In the genomic region with DNA sequence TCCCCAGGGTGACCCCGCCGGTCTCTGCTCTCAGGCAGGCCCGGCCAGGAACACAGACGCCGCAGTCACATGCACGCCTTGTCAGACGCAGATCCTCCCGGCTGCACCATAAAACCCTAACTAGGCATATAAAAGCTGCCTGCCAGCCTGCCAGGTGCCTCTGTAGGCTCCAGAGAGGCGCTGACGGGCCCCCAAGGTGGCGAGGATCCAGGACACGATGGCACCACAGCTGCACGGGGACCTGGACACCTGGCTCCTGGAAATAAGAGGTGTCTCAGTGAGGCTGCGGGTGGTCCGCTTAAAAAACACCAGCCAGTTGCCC, we compare ENCODE assay signal across 24 cellular contexts. TPM values are rescaled to one million over a fixed set of nuclear protein-coding genes. Genes with fewer than 3 reads are reported as not detected.
A peak's percentile ranks its signal among the peaks of the same experiment; 100 is the strongest.
DNase-seq lines count a peak whose midpoint lies in the region; ATAC-seq and TF ChIP-seq lines count a peak whose summit lies in the region.
"Had no signal": no experiment of that assay in that cellular context is flagged by ENCODE, and none has a peak within 500 bp of the region (broad histone marks: within the 10 kb centered on the region; RNA-seq: fewer than 3 reads in every experiment).

No MANE protein-coding gene starts in this region.

- TF ChIP-seq CTCF in mucosa of descending colon (IDR thresholded peaks at IDR 0.05) = no peak

- no peaks in the 10 kb centered on the region for H4K20me1 ChIP-seq in BLaER1 treated with 17β-estradiol and CSF1 and Interleukin-3, amounts not matched to agents 10 nM and 100 nM

- H3K9ac ChIP-seq in BLaER1 treated with 17β-estradiol and CSF1 and Interleukin-3, amounts not matched to agents 10 nM and 100 nM = 0 out of 22 replicates have a peak overlapping the region, but pooled peaks of 1 of the 11 experiments have one; percentile 24

- H3K27ac ChIP-seq in BLaER1 treated with 17β-estradiol and CSF1 and Interleukin-3, amounts not matched to agents 10 nM and 100 nM = peak overlapping the region in 7 of 11 experiments; percentile 8 to 57 (median 42); a peak in 11 of 22 replicates
- H3K27ac ChIP-seq: RWPE1 had no signal

- peaks cover 5 to 13% (median 9%) of the 10 kb centered on the region in 11 experiments for H3K9me3 ChIP-seq in BLaER1 treated with 17β-estradiol and CSF1 and Interleukin-3, amounts not matched to agents 10 nM and 100 nM (replicated peaks in 1 of 11)
- peaks cover 4% of the 10 kb centered on the region for H3K9me3 ChIP-seq in mucosa of descending colon

- peaks cover 0 to 46% (median 0%) of the 10 kb centered on the region in 11 experiments; a peak in 4 of 22 replicates for H3K27me3 ChIP-seq in BLaER1 treated with 17β-estradiol and CSF1 and Interleukin-3, amounts not matched to agents 10 nM and 100 nM

- intact Hi-C loops in mucosa of descending colon (cut with DNase I, micrococcal nuclease) = no loop called here

- DNase-seq in NCI-H2171 treated with DMSO at 0.1 percent for 48 hours (lab: John Stamatoyannopoulos, UW) (peak; percentile 3), NCI-H2171 (lab: John Stamatoyannopoulos, UW) (no peak), RPMI8226 (peak; percentile 42), mucosa of descending colon (peak; percentile 70 to 80 (median 78)), NCI-H187 (lab: John Stamatoyannopoulos, UW) (no peak), NCI-H526 treated with DMSO at 0.1 percent for 48 hours (lab: John Stamatoyannopoulos, UW) (no peak)
- DNase-seq: 8988T, Caco-2, EL, GOT3, KG1, NCI-H1417 treated with DMSO at 0.1 percent for 48 hours, NCI-H1930, NCI-H446, NCI-H69, SIG-M5 had no signal

- no peak overlapping the region for H3K4me3 ChIP-seq in BLaER1 treated with 17β-estradiol and CSF1 and Interleukin-3, amounts not matched to agents 10 nM and 100 nM
- no peak overlapping the region for H3K4me3 ChIP-seq in mucosa of descending colon
- H3K4me3 ChIP-seq: GM12878 had no signal

- H3K4me1 ChIP-seq in BLaER1 treated with 17β-estradiol and CSF1 and Interleukin-3, amounts not matched to agents 10 nM and 100 nM = peaks cover 0 to 25% (median 16%) of the 10 kb centered on the region in 10 experiments; a peak in 16 of 20 replicates
- peaks cover 2% of the 10 kb centered on the region for H3K4me1 ChIP-seq in mucosa of descending colon (ENCODE audit: low read depth)
- H3K4me1 ChIP-seq: Caco-2 had no signal

- ATAC-seq in mucosa of descending colon = peak; percentile 89
- ATAC-seq in GM21737 (IDR thresholded peaks at IDR 0.05; ENCODE audit: unreplicated experiment) = no peak
- ATAC-seq: GM12878, HepG2, SK-N-SH treated with all-trans-retinoic acid at 6 μM for 48 hours had no signal

- H3K36me3 ChIP-seq in BLaER1 treated with 17β-estradiol and CSF1 and Interleukin-3, amounts not matched to agents 10 nM and 100 nM = no peaks in the 10 kb centered on the region
- no peaks in the 10 kb centered on the region for H3K36me3 ChIP-seq in mucosa of descending colon (ENCODE audit: low read depth)

- H3K4me2 ChIP-seq in BLaER1 treated with 17β-estradiol and CSF1 and Interleukin-3, amounts not matched to agents 10 nM and 100 nM = peak overlapping the region in 8 of 11 experiments; percentile 46 to 75 (median 51); a peak in 14 of 22 replicates

RNA-seq across cellular contexts. Expression of a gene that starts 21.9 kb away (rescaled TPM):
- total RNA-seq in mucosa of descending colon = 1 to 10 TPM in 1 of 3 donors, under 1 TPM in 2; 0.14 to 3.2 (median 0.41) TPM
- total RNA-seq: Caco-2; CD4-positive, CD25-positive, alpha-beta regulatory T cell; GM12878; HepG2; M059J had no signal

RNA-seq across cellular contexts. Expression of a gene that starts 44.1 kb away (rescaled TPM):
- total RNA-seq in mucosa of descending colon = not detected
- total RNA-seq: Caco-2; CD4-positive, CD25-positive, alpha-beta regulatory T cell; GM12878; HepG2; M059J had no signal

Comparison
In these comparisons a context has a peak if more than half of its experiments do, and no peak if none do; other contexts are left out.
1. DNase-seq: peak in NCI-H2171 treated with DMSO at 0.1 percent for 48 hours (single experiment), RPMI8226 (single experiment) and mucosa of descending colon (3 of 3); none in NCI-H2171 (single experiment), NCI-H187 (0 of 2) and NCI-H526 treated with DMSO at 0.1 percent for 48 hours (single experiment).